In the genomic region with DNA sequence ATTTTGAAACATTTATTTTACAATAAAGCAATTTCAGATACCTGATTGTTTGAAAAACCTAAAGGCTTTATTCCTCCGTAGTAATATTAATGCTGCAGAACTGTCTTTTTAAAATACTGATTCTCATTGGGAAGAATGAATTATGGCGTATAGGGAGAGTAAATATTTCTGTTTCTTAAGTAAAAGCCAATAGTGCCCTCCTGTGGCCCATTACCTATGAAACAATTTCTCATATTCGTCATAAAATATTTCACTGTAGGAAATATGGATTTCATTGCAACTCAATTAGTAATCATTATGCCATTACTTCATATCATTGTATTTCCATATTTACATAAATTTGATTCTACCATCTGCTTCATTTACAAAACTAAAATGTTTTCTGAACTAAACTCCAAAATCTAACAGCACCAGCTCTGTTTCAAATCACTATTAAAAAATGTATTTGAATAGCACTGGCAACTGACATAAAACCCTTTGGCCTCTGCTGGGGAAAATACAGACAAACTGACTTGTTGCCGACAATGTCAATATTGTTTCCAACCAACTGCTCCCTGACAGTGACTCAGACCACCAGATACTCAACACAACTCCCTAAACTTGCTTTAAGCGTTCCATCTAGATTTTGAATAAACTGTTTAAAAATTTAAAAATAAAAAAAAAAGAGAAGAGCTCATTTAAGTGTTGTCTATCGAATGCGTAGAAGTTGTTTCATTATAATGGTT, we compare ENCODE assay signal across 10 cellular contexts.
A peak's percentile ranks its signal among the peaks of the same experiment; 100 is the strongest.
DNase-seq lines count a peak whose midpoint lies in the region; ATAC-seq and TF ChIP-seq lines count a peak whose summit lies in the region.
"Had no signal": no experiment of that assay in that cellular context is flagged by ENCODE, and none has a peak within 500 bp of the region (broad histone marks: within the 10 kb centered on the region; RNA-seq: fewer than 3 reads in every experiment).

No MANE protein-coding gene starts in this region.

- no peak overlapping the region for H3K9ac ChIP-seq in PC-3 (ENCODE audit: low read length)

- no peaks in the 10 kb centered on the region for H4K20me1 ChIP-seq in PC-3 (ENCODE audit: low read length)

- H3K4me3 ChIP-seq in HEK293 (ENCODE audit: low read depth, low read length), result no peak overlapping the region
- no peak overlapping the region for H3K4me3 ChIP-seq in PC-3 (ENCODE audit: low read length)
- H3K4me3 ChIP-seq: mucosa of descending colon had no signal

- ATAC-seq in PC-3 (peak; percentile 49; the same call in 1 of the 2 replicates), WTC11 (no peak), HG03097 (IDR thresholded peaks at IDR 0.05; ENCODE audit: low FRiP score, unreplicated experiment) (no peak)
- ATAC-seq: mucosa of descending colon had no signal

- BruUV-seq in PC-3 (replicated peaks; lab: Mats Ljungman, UMichigan), result no TSS peak

- H3K36me3 Mint-ChIP-seq in WTC11, result no peaks in the 10 kb centered on the region

- no peak overlapping the region for H3K4me2 ChIP-seq in PC-3 (ENCODE audit: low read length)

- TF ChIP-seq CTCF in HEK293 (tag by site-specific recombination; IDR thresholded peaks at IDR 0.05) (no peak), PC-3 (conservative IDR thresholded peaks at IDR 0.05; ENCODE audit: low read depth, low read length) (peak; percentile 77), WTC11 (IDR thresholded peaks at IDR 0.05) (no peak)

- H3K9me3 Mint-ChIP-seq in WTC11, result no peaks in the 10 kb centered on the region

- no peaks in the 10 kb centered on the region for H3K9me2 ChIP-seq in PC-3 (replicated peaks; ENCODE audit: low read length)

- intact Hi-C loops in PC-3 (cut with micrococcal nuclease), result loop anchor here (1.0 to 10.0 kb wide), 3 partner anchors 121 to 396 kb away; no protein-coding TSS in a partner anchor

- H3K4me3 Mint-ChIP-seq in WTC11, result no peak overlapping the region

- no peaks in the 10 kb centered on the region for H3F3A ChIP-seq in PC-3 (ENCODE audit: low read length, unreplicated experiment)

- POLR2A ChIA-PET in HEK293 (lab: Yijun Ruan, JAX) (interaction anchor here (0.5 kb wide), 1 partner anchor 148 kb away, joined by 3 read pairs; no protein-coding TSS in a partner anchor), PC-3 (lab: Charles Lee; ENCODE audit: unreplicated experiment) (no interaction called here), WTC11 (lab: Charles Lee) (no interaction called here)

- no peak overlapping the region for H2AFZ ChIP-seq in PC-3 (ENCODE audit: low read length)

- H3K36me3 ChIP-seq in HEK293 (ENCODE audit: control insufficient read depth in 2 of 2, insufficient read depth in 1 of 2, low read length in 2 of 2) (no peaks in the 10 kb centered on the region), PC-3 (ENCODE audit: low read depth, low read length) (no peaks in the 10 kb centered on the region)

- H3K27me3 ChIP-seq in PC-3 (ENCODE audit: low read length), result no peaks in the 10 kb centered on the region

- H3K9me3 ChIP-seq in HEK293 (ENCODE audit: control insufficient read depth, insufficient read depth, low read depth, low read length), result no peaks in the 10 kb centered on the region
- no peaks in the 10 kb centered on the region for H3K9me3 ChIP-seq in PC-3 (ENCODE audit: low read length)
- H3K9me3 ChIP-seq: mucosa of descending colon had no signal

- no peaks in the 10 kb centered on the region for H3K4me1 Mint-ChIP-seq in WTC11

- H3K79me2 ChIP-seq in PC-3 (ENCODE audit: low read length), result no peaks in the 10 kb centered on the region

- no peak overlapping the region for H3K27ac Mint-ChIP-seq in WTC11

- DNase-seq in AML-193 (lab: John Stamatoyannopoulos, UW) (peak; percentile 51 to 71), PC-3 (peak; percentile 64), foreskin melanocyte (peak; percentile 66), COLO668 (lab: John Stamatoyannopoulos, UW; ENCODE audit: unreplicated experiment) (no peak), HuH-7.5 (ENCODE audit: low spot score) (no peak), WTC11 (ENCODE audit: low spot score) (no peak)
- DNase-seq: caudate nucleus had no signal

- no peaks in the 10 kb centered on the region for H3K27me3 Mint-ChIP-seq in WTC11 (ENCODE audit: low read depth)

- CTCF ChIA-PET in HEK293 (lab: Yijun Ruan, JAX) (interaction anchor here (0.6 to 1.9 kb wide), 7 partner anchors 26 to 521 kb away, joined by 3 to 9 read pairs (median 3); no protein-coding TSS in a partner anchor), PC-3 (lab: Charles Lee) (interaction anchor here (1.2 kb wide), 1 partner anchor 112 kb away, joined by 4 read pairs; no protein-coding TSS in a partner anchor), WTC11 (lab: Charles Lee) (interaction anchor here (1.0 kb wide), 1 partner anchor 112 kb away, joined by 5 read pairs; no protein-coding TSS in a partner anchor)

- H3K27ac ChIP-seq in HEK293 (ENCODE audit: extremely low read depth, low read depth, low read length) (no peak overlapping the region), PC-3 (ENCODE audit: low read length) (no peak overlapping the region)

- H3K4me1 ChIP-seq in HEK293 (ENCODE audit: control insufficient read depth, insufficient read depth, low read length) (no peaks in the 10 kb centered on the region), PC-3 (ENCODE audit: insufficient read depth, low read length) (peaks cover 8% of the 10 kb centered on the region)

TF ChIP-seq in HEK293, 187 proteins besides CTCF, POLR2A, EP300 and RAD21:
- TF ChIP-seq OVOL3 (tag by site-specific recombination; IDR thresholded peaks at IDR 0.05) (no peak), ZNF654 (tag by site-specific recombination; IDR thresholded peaks at IDR 0.05; ENCODE audit: low read depth) (peak; percentile 46), ZNF132 (tag by site-specific recombination; IDR thresholded peaks at IDR 0.05; ENCODE audit: borderline replicate concordance) (no peak)
TF ChIP-seq in HEK293: peak in this region for 1.

TF ChIP-seq in WTC11, 78 proteins besides CTCF, POLR2A, EP300 and RAD21:
- no peak for TF ChIP-seq SP1 (CRISPR knock-in tag; conservative IDR thresholded peaks at IDR 0.05)
- no peak for TF ChIP-seq SOX15 (CRISPR knock-in tag; IDR thresholded peaks at IDR 0.05)
- TF ChIP-seq ZNF532 (CRISPR knock-in tag; IDR thresholded peaks at IDR 0.05; ENCODE audit: borderline replicate concordance), result no peak
- TF ChIP-seq NFYB (CRISPR knock-in tag; conservative IDR thresholded peaks at IDR 0.05; ENCODE audit: low read depth), result no peak

Comparison
In these comparisons a context has a peak if more than half of its experiments do, and no peak if none do; other contexts are left out.
1. DNase-seq: peak in AML-193 (2 of 2), PC-3 (single experiment) and foreskin melanocyte (single experiment); none in COLO668 (single experiment), HuH-7.5 (single experiment) and WTC11 (single experiment).